Comparison of ENCODE assay signal across 23 cellular contexts in genomic region chr20:33466303-33466646, GRCh38.
"Had no signal": no experiment of that assay in that cellular context is flagged by ENCODE, and none has a peak within 500 bp of the region (broad histone marks: within the 10 kb centered on the region; RNA-seq: fewer than 3 reads in every experiment).

No MANE protein-coding gene starts in this region.

- H3K27me3 ChIP-seq: body of pancreas, gastrocnemius medialis, heart left ventricle, left lung, ovary, testis, upper lobe of left lung had no signal

- H3K4me1 ChIP-seq: gastrocnemius medialis, left lung, psoas muscle, testis, upper lobe of left lung had no signal

- H3K4me1 Mint-ChIP-seq: activated CD4-positive, alpha-beta memory T cell treated with anti-CD3 and anti-CD28 coated beads, Interleukin-2, amount 10 ng/mL, durations not matched to agents 7 days and 5 days; activated CD8-positive, alpha-beta memory T cell treated with anti-CD3 and anti-CD28 coated beads, Interleukin-2, amount 10 ng/mL, durations not matched to agents 7 days and 5 days; activated T-helper 17 cell treated with anti-CD3 and anti-CD28 coated beads, Interleukin-2, amount 50 U/mL, for 72 hours; stimulated activated naive CD8-positive, alpha-beta T cell treated with anti-CD3 and anti-CD28 coated beads, Interleukin-15, amount 100 ng/mL, for 72 hours had no signal

- ATAC-seq: activated CD8-positive, alpha-beta memory T cell treated with anti-CD3 and anti-CD28 coated beads, Interleukin-2, amount 10 ng/mL, durations not matched to agents 7 days and 5 days; activated T-helper 17 cell treated with anti-CD3 and anti-CD28 coated beads, Interleukin-2, amount 50 U/mL, for 72 hours; body of pancreas; gastrocnemius medialis; heart left ventricle; left lung; psoas muscle; stimulated activated naive CD8-positive, alpha-beta T cell treated with anti-CD3 and anti-CD28 coated beads, Interleukin-15, amount 100 ng/mL, for 72 hours; WTC11 had no signal

- H3K27ac ChIP-seq: body of pancreas, coronary artery, gastrocnemius medialis, heart left ventricle, ovary, psoas muscle, testis, upper lobe of left lung had no signal

- H3K36me3 Mint-ChIP-seq: activated CD8-positive, alpha-beta memory T cell treated with anti-CD3 and anti-CD28 coated beads, Interleukin-2, amount 10 ng/mL, durations not matched to agents 7 days and 5 days; activated naive CD8-positive, alpha-beta T cell treated with anti-CD3 and anti-CD28 coated beads, Interleukin-2, amount 10 ng/mL, durations not matched to agents 7 days and 5 days; WTC11 had no signal

- DNase-seq: activated CD4-positive, alpha-beta memory T cell treated with anti-CD3 and anti-CD28 coated beads, Interleukin-2, amount 10 ng/mL, durations not matched to agents 7 days and 5 days; activated CD4-positive, alpha-beta T cell treated with anti-CD3 and anti-CD28 coated beads for 4 hours; activated CD8-positive, alpha-beta memory T cell treated with anti-CD3 and anti-CD28 coated beads, Interleukin-2, amount 10 ng/mL, durations not matched to agents 7 days and 5 days; activated naive CD4-positive, alpha-beta T cell treated with Interleukin-2 at 50 U/mL for 16 hours; activated naive CD8-positive, alpha-beta T cell treated with anti-CD3 and anti-CD28 coated beads, Interleukin-2, amount 10 ng/mL, durations not matched to agents 7 days and 5 days; activated T-cell treated with anti-CD3 and anti-CD28 coated beads, Interleukin-2, amount 50 U/mL, for 1 hour; body of pancreas; gastrocnemius medialis; heart left ventricle; left lung; ovary; psoas muscle; right cardiac atrium; stimulated activated naive CD8-positive, alpha-beta T cell treated with anti-CD3 and anti-CD28 coated beads, Interleukin-15, amount 100 ng/mL, for 72 hours; SW 1271; T-helper 2 cell; testis; upper lobe of left lung had no signal

- H3K9me3 ChIP-seq: body of pancreas, gastrocnemius medialis, heart left ventricle, left lung, ovary, psoas muscle, testis, upper lobe of left lung had no signal

- H3K9me3 Mint-ChIP-seq: activated CD4-positive, alpha-beta memory T cell treated with anti-CD3 and anti-CD28 coated beads, Interleukin-2, amount 10 ng/mL, durations not matched to agents 7 days and 5 days; activated naive CD8-positive, alpha-beta T cell treated with anti-CD3 and anti-CD28 coated beads, Interleukin-2, amount 10 ng/mL, durations not matched to agents 7 days and 5 days; activated T-helper 17 cell treated with anti-CD3 and anti-CD28 coated beads, Interleukin-2, amount 50 U/mL, for 72 hours; nephron progenitor cell; stimulated activated naive CD8-positive, alpha-beta T cell treated with anti-CD3 and anti-CD28 coated beads, Interleukin-15, amount 100 ng/mL, for 72 hours; WTC11 had no signal

- H3K4me3 ChIP-seq: body of pancreas, coronary artery, gastrocnemius medialis, heart left ventricle, left lung, ovary, psoas muscle, skin epidermis, testis, upper lobe of left lung had no signal

- H3K27ac Mint-ChIP-seq: activated CD4-positive, alpha-beta memory T cell treated with anti-CD3 and anti-CD28 coated beads, Interleukin-2, amount 10 ng/mL, durations not matched to agents 7 days and 5 days; activated CD8-positive, alpha-beta memory T cell treated with anti-CD3 and anti-CD28 coated beads, Interleukin-2, amount 10 ng/mL, durations not matched to agents 7 days and 5 days; activated naive CD8-positive, alpha-beta T cell treated with anti-CD3 and anti-CD28 coated beads, Interleukin-2, amount 10 ng/mL, durations not matched to agents 7 days and 5 days; activated T-helper 17 cell treated with anti-CD3 and anti-CD28 coated beads, Interleukin-2, amount 50 U/mL, for 72 hours; nephron progenitor cell; stimulated activated naive CD8-positive, alpha-beta T cell treated with anti-CD3 and anti-CD28 coated beads, Interleukin-15, amount 100 ng/mL, for 72 hours; WTC11 had no signal

- H3K27me3 Mint-ChIP-seq: activated CD4-positive, alpha-beta memory T cell treated with anti-CD3 and anti-CD28 coated beads, Interleukin-2, amount 10 ng/mL, durations not matched to agents 7 days and 5 days; activated CD8-positive, alpha-beta memory T cell treated with anti-CD3 and anti-CD28 coated beads, Interleukin-2, amount 10 ng/mL, durations not matched to agents 7 days and 5 days; activated naive CD8-positive, alpha-beta T cell treated with anti-CD3 and anti-CD28 coated beads, Interleukin-2, amount 10 ng/mL, durations not matched to agents 7 days and 5 days; activated T-helper 17 cell treated with anti-CD3 and anti-CD28 coated beads, Interleukin-2, amount 50 U/mL, for 72 hours; stimulated activated naive CD8-positive, alpha-beta T cell treated with anti-CD3 and anti-CD28 coated beads, Interleukin-15, amount 100 ng/mL, for 72 hours had no signal

- H3K4me3 Mint-ChIP-seq: activated CD4-positive, alpha-beta memory T cell treated with anti-CD3 and anti-CD28 coated beads, Interleukin-2, amount 10 ng/mL, durations not matched to agents 7 days and 5 days; activated CD8-positive, alpha-beta memory T cell treated with anti-CD3 and anti-CD28 coated beads, Interleukin-2, amount 10 ng/mL, durations not matched to agents 7 days and 5 days; activated naive CD8-positive, alpha-beta T cell treated with anti-CD3 and anti-CD28 coated beads, Interleukin-2, amount 10 ng/mL, durations not matched to agents 7 days and 5 days; activated T-helper 17 cell treated with anti-CD3 and anti-CD28 coated beads, Interleukin-2, amount 50 U/mL, for 72 hours; nephron progenitor cell; stimulated activated naive CD8-positive, alpha-beta T cell treated with anti-CD3 and anti-CD28 coated beads, Interleukin-15, amount 100 ng/mL, for 72 hours; WTC11 had no signal

- H3K36me3 ChIP-seq: gastrocnemius medialis, heart left ventricle, left lung, ovary, upper lobe of left lung had no signal
